In genomic region chr3:8052599-8053185, GRCh38 we compare ENCODE assay signal across 21 cellular contexts.
DNase-seq lines count a peak whose midpoint lies in the region; ATAC-seq, FAIRE-seq and TF ChIP-seq lines count a peak whose summit lies in the region.
"Had no signal": no experiment of that assay in that cellular context is flagged by ENCODE, and none has a peak within 500 bp of the region (broad histone marks: within the 10 kb centered on the region; RNA-seq: fewer than 3 reads in every experiment).

No MANE protein-coding gene starts in this region.

- ATAC-seq in HG03378 (IDR thresholded peaks at IDR 0.05; ENCODE audit: unreplicated experiment) (no peak), HG03457 (IDR thresholded peaks at IDR 0.05; ENCODE audit: unreplicated experiment) (no peak)
- no peak for ATAC-seq in activated naive CD8-positive, alpha-beta T cell treated with anti-CD3 and anti-CD28 coated beads, Interleukin-2, amount 50 U/mL, for 24 hours
- ATAC-seq: CD8-positive, alpha-beta T cell; left lung had no signal

- FAIRE-seq in D721Med (lab: Jason Lieb, UNC) (peak; percentile 66), H1 (lab: Jason Lieb, UNC) (no peak)
- FAIRE-seq: RCC 7860 had no signal

- no peak overlapping the region for H3K23ac ChIP-seq in H1 (ENCODE audit: insufficient read length)
- H3K23ac ChIP-seq in mesendoderm (ENCODE audit: low read length) = no peak overlapping the region

- POLR2A ChIA-PET in H1 (lab: Charles Lee; ENCODE audit: partially characterized antibody) = no interaction called here

- H3K9me3 ChIP-seq in H1 (ENCODE audit: insufficient read depth in 2 of 2, low read depth in 1 of 2, low read length in 1 of 2) = no peaks in the 10 kb centered on the region
- H3K9me3 ChIP-seq: left lung, ovary had no signal

- H3K27ac ChIP-seq in H1 (ENCODE audit: low read depth, low read length) (no peak overlapping the region), mesendoderm (ENCODE audit: low read depth, low read length) (no peak overlapping the region)
- H3K27ac ChIP-seq: cardiac muscle cell, HL-60, left lung, ovary had no signal

- H3K4me2 ChIP-seq in H1 (ENCODE audit: insufficient read depth in 1 of 2, low read depth in 2 of 2, low read length in 2 of 2) = no peak overlapping the region; a peak in 1 of 4 replicates
- no peak overlapping the region for H3K4me2 ChIP-seq in mesendoderm (ENCODE audit: low read length)

- no peak overlapping the region for H3K4me3 Mint-ChIP-seq in activated naive CD8-positive, alpha-beta T cell treated with anti-CD3 and anti-CD28 coated beads, Interleukin-2, amount 50 U/mL, for 24 hours
- H3K4me3 Mint-ChIP-seq: CD8-positive, alpha-beta T cell had no signal

- H3K4me1 ChIP-seq in H1 (replicated peaks in 1 of 4; ENCODE audit: control insufficient read depth in 3 of 4, insufficient read depth in 4 of 4, low read length in 3 of 4) = peaks cover 0 to 5% (median 3%) of the 10 kb centered on the region in 4 experiments; a peak in 4 of 7 replicates
- peaks cover 2% of the 10 kb centered on the region for H3K4me1 ChIP-seq in mesendoderm (ENCODE audit: control insufficient read depth, low read depth, low read length)
- H3K4me1 ChIP-seq: left lung had no signal

- no peak for TF ChIP-seq POLR2A in H1 (IDR thresholded peaks at IDR 0.05; ENCODE audit: control extremely low read depth in 1 of 2, low read depth in 2 of 2, low read length in 2 of 2)

- H2BK20ac ChIP-seq in H1 (ENCODE audit: low read length) = no peak overlapping the region

- H3K79me1 ChIP-seq in H1 (ENCODE audit: low read depth, low read length) = no peaks in the 10 kb centered on the region
- H3K79me1 ChIP-seq in mesendoderm (ENCODE audit: low read length) = no peaks in the 10 kb centered on the region

- no peak overlapping the region for H3K4me3 ChIP-seq in H1 (ENCODE audit: extremely low read depth in 1 of 4, insufficient read depth in 2 of 4, low read depth in 3 of 4, low read length in 4 of 4)
- no peak overlapping the region for H3K4me3 ChIP-seq in mesendoderm (ENCODE audit: low read length)
- H3K4me3 ChIP-seq: cardiac muscle cell, left lung, ovary had no signal

- no peak overlapping the region for H2BK12ac ChIP-seq in H1 (ENCODE audit: low read depth, low read length)

- no peak overlapping the region for H4K8ac ChIP-seq in H1 (ENCODE audit: extremely low read depth, insufficient read depth, low read length)
- no peak overlapping the region for H4K8ac ChIP-seq in mesendoderm (ENCODE audit: low read depth, low read length)

- no peaks in the 10 kb centered on the region for H3K36me3 Mint-ChIP-seq in activated naive CD8-positive, alpha-beta T cell treated with anti-CD3 and anti-CD28 coated beads, Interleukin-2, amount 50 U/mL, for 24 hours (ENCODE audit: low read depth)
- H3K36me3 Mint-ChIP-seq: CD8-positive, alpha-beta T cell had no signal

- WGBS in H1 (ENCODE audit: extremely low coverage in 1 of 2, insufficient coverage in 1 of 2, insufficient read length in 1 of 2, insufficient replicate concordance in 2 of 2, low coverage in 1 of 2, low lambda C conversion rate in 2 of 2, missing lambda C conversion rate in 1 of 2), 2 experiments = 92% methylated on average over 7 of the region's 7 CpGs; no CpG with 5 or more reads in 1 of the 2 experiments
- WGBS in mesendoderm (ENCODE audit: extremely low coverage, insufficient coverage, low lambda C conversion rate) = no CpG with 5 or more reads among the region's 7 CpGs

- no peak overlapping the region for H3K9ac ChIP-seq in H1 (replicated peaks in 1 of 4; ENCODE audit: extremely low read depth in 1 of 4, low read depth in 3 of 4, low read length in 3 of 4)
- no peak overlapping the region for H3K9ac ChIP-seq in mesendoderm (ENCODE audit: low read length)

- H3K4me1 Mint-ChIP-seq in activated naive CD8-positive, alpha-beta T cell treated with anti-CD3 and anti-CD28 coated beads, Interleukin-2, amount 50 U/mL, for 24 hours = no peaks in the 10 kb centered on the region

- H2AFZ ChIP-seq in H1 (ENCODE audit: low read length) = peak overlapping the region; percentile 76; the same call in 1 of the 2 replicates

- TF ChIP-seq CTCF in D721Med (IDR thresholded peaks at IDR 0.05; ENCODE audit: insufficient read depth, missing control alignments) = no peak
- TF ChIP-seq CTCF in H1 (IDR thresholded peaks at IDR 0.05; ENCODE audit: control extremely low read depth in 1 of 3, insufficient read depth in 1 of 3, low read depth in 1 of 3, low read length in 3 of 3) = no peak

- H3K4ac ChIP-seq in H1 (replicated peaks; ENCODE audit: insufficient read length, low read depth, low read length) = no peak overlapping the region
- H3K4ac ChIP-seq in mesendoderm (ENCODE audit: low read depth, low read length) = no peak overlapping the region

- H4K91ac ChIP-seq in H1 (replicated peaks; ENCODE audit: insufficient read length, low read length) = no peak overlapping the region

- H3K14ac ChIP-seq in H1 (ENCODE audit: insufficient read length) = no peak overlapping the region

- H4K5ac ChIP-seq in H1 (ENCODE audit: insufficient read length, low read depth, low read length) (no peak overlapping the region), mesendoderm (ENCODE audit: low read length) (no peak overlapping the region)

- H3K79me2 ChIP-seq in H1 (ENCODE audit: control insufficient read depth in 1 of 2, insufficient read depth in 2 of 2, low read length in 2 of 2) = no peaks in the 10 kb centered on the region
- H3K79me2 ChIP-seq in mesendoderm (ENCODE audit: control insufficient read depth, insufficient read depth, low read length) = no peaks in the 10 kb centered on the region

- TF ChIP-seq RAD21 in H1 (IDR thresholded peaks at IDR 0.05 in 1 of 2, conservative IDR thresholded peaks at IDR 0.05 in 1 of 2; ENCODE audit: low read depth in 2 of 2, low read length in 2 of 2) = no peak

- H2AK5ac ChIP-seq in H1 (ENCODE audit: low read depth, low read length) (no peak overlapping the region), mesendoderm (ENCODE audit: low read length) (no peak overlapping the region)

- H2BK120ac ChIP-seq in H1 (replicated peaks; ENCODE audit: low read depth, low read length) (no peak overlapping the region), mesendoderm (ENCODE audit: low read depth, low read length) (no peak overlapping the region)

- H3K36me3 ChIP-seq in H1 (ENCODE audit: control insufficient read depth in 2 of 4, insufficient read depth in 4 of 4, low read length in 3 of 4) (no peaks in the 10 kb centered on the region), mesendoderm (ENCODE audit: control insufficient read depth, insufficient read depth, low read length) (no peaks in the 10 kb centered on the region)
- H3K36me3 ChIP-seq: cardiac muscle cell, left lung, ovary had no signal

- no peaks in the 10 kb centered on the region for H3K23me2 ChIP-seq in H1 (ENCODE audit: low read depth, low read length)

- H3K27me3 Mint-ChIP-seq in activated naive CD8-positive, alpha-beta T cell treated with anti-CD3 and anti-CD28 coated beads, Interleukin-2, amount 50 U/mL, for 24 hours = peaks cover 5% of the 10 kb centered on the region

- H3K56ac ChIP-seq in H1 (replicated peaks; ENCODE audit: insufficient read length, low read depth, low read length) (no peak overlapping the region), mesendoderm (ENCODE audit: low read length) (no peak overlapping the region)

- H3K9me3 Mint-ChIP-seq in activated naive CD8-positive, alpha-beta T cell treated with anti-CD3 and anti-CD28 coated beads, Interleukin-2, amount 50 U/mL, for 24 hours = no peaks in the 10 kb centered on the region
- H3K9me3 Mint-ChIP-seq: CD8-positive, alpha-beta T cell had no signal

- H3K27me3 ChIP-seq in H1 (replicated peaks in 1 of 4; ENCODE audit: control insufficient read depth in 3 of 4, extremely low read depth in 1 of 4, insufficient read depth in 3 of 4, low read length in 3 of 4) (no peaks in the 10 kb centered on the region), mesendoderm (ENCODE audit: insufficient read depth, low read length, poor library complexity) (no peaks in the 10 kb centered on the region)
- H3K27me3 ChIP-seq: cardiac muscle cell, left lung, ovary had no signal

- no peak for TF ChIP-seq EP300 in H1 (IDR thresholded peaks at IDR 0.05; ENCODE audit: borderline replicate concordance in 1 of 2, low read depth in 2 of 2, low read length in 2 of 2)

- DNase-seq in D721Med (ENCODE audit: insufficient read length, low spot score) = no peak
- peak; percentile 98 for DNase-seq in NCI-H82 (lab: John Stamatoyannopoulos, UW)
- DNase-seq in H1 (ENCODE audit: low read depth in 1 of 2, low spot score in 2 of 2) = no peak
- peak; percentile 51 for DNase-seq in mesendoderm
- DNase-seq in NCI-H748 treated with DMSO at 0.1 percent for 48 hours (lab: John Stamatoyannopoulos, UW) = no peak
- no peak for DNase-seq in activated naive CD8-positive, alpha-beta T cell treated with anti-CD3 and anti-CD28 coated beads, Interleukin-2, amount 50 U/mL, for 24 hours
- DNase-seq: activated CD4-positive, alpha-beta T cell treated with anti-CD3 and anti-CD28 coated beads, Interleukin-2, amount 50 U/mL, for 4 hours; activated naive CD4-positive, alpha-beta T cell treated with anti-CD3 and anti-CD28 coated beads, Interleukin-2, amount 50 U/mL, for 16 hours; CD8-positive, alpha-beta T cell; EL; left lung; MV-4-11; NCI-H2029 treated with DMSO at 0.1 percent for 48 hours; NCI-H526; stimulated activated CD4-positive, alpha-beta T cell treated with anti-CD3 and anti-CD28 coated beads, Interleukin-4, amount 100 ng/mL, for 1 hour had no signal

- H2BK15ac ChIP-seq in H1 (ENCODE audit: low read length) (no peak overlapping the region), mesendoderm (replicated peaks; ENCODE audit: low read depth) (no peak overlapping the region)

- H3K27ac Mint-ChIP-seq in activated naive CD8-positive, alpha-beta T cell treated with anti-CD3 and anti-CD28 coated beads, Interleukin-2, amount 50 U/mL, for 24 hours = no peak overlapping the region
- H3K27ac Mint-ChIP-seq: CD8-positive, alpha-beta T cell had no signal

- CTCF ChIA-PET in H1 (lab: Charles Lee; ENCODE audit: partially characterized antibody) = interaction anchor here (1.1 to 1.5 kb wide), 2 partner anchors 14 to 58 kb away, joined by 3 read pairs; no protein-coding TSS in a partner anchor

- no peak overlapping the region for H3K18ac ChIP-seq in H1 (ENCODE audit: extremely low read depth, low read length)
- H3K18ac ChIP-seq in mesendoderm (ENCODE audit: low read length) = no peak overlapping the region

- H2BK5ac ChIP-seq in H1 (ENCODE audit: low read depth, low read length) (no peak overlapping the region), mesendoderm (ENCODE audit: low read length) (no peak overlapping the region)

- H4K20me1 ChIP-seq in H1 (replicated peaks in 1 of 2; ENCODE audit: control insufficient read depth in 1 of 2, insufficient read depth in 2 of 2, low read length in 2 of 2) = no peaks in the 10 kb centered on the region

TF ChIP-seq in H1, 55 proteins besides CTCF, POLR2A, EP300 and RAD21 (continues in another document):
- TF ChIP-seq SRF (IDR thresholded peaks at IDR 0.05; ENCODE audit: low read depth, low read length) (no peak), POU5F1 (IDR thresholded peaks at IDR 0.05; ENCODE audit: low read depth, low read length) (no peak), KDM1A (IDR thresholded peaks at IDR 0.05; ENCODE audit: borderline replicate concordance, low read length) (no peak), POLR2AphosphoS5 (IDR thresholded peaks at IDR 0.05; ENCODE audit: low read depth, low read length) (no peak)

Comparison
In these comparisons a context has a peak if more than half of its experiments do, and no peak if none do; other contexts are left out.
1. DNase-seq: peak in NCI-H82 (single experiment) and mesendoderm (single experiment); none in D721Med (single experiment), H1 (0 of 2), NCI-H748 treated with DMSO at 0.1 percent for 48 hours (single experiment) and activated naive CD8-positive, alpha-beta T cell treated with anti-CD3 and anti-CD28 coated beads, Interleukin-2, amount 50 U/mL, for 24 hours (single experiment).